Comparison of ENCODE assay signal across 2 cellular contexts in genomic region chr9:128825923-128826702, GRCh38.
TF ChIP-seq lines count a peak whose summit lies in the region.

No MANE protein-coding gene starts in this region.

TF ChIP-seq in GM23338, 12 proteins besides CTCF, POLR2A, EP300 and RAD21:
- TF ChIP-seq JUNB (IDR thresholded peaks at IDR 0.05; ENCODE audit: unreplicated experiment) (no peak), NANOG (IDR thresholded peaks at IDR 0.05; ENCODE audit: borderline replicate concordance) (no peak), ZNF331 (CRISPR knock-in tag; IDR thresholded peaks at IDR 0.05; ENCODE audit: low read depth) (no peak), POLR2AphosphoS5 (IDR thresholded peaks at IDR 0.05; ENCODE audit: low read depth) (no peak), ZNF462 (CRISPR knock-in tag; IDR thresholded peaks at IDR 0.05) (no peak), ETS1 (IDR thresholded peaks at IDR 0.05) (no peak), ZNF114 (CRISPR knock-in tag; IDR thresholded peaks at IDR 0.05) (no peak), REST (IDR thresholded peaks at IDR 0.05; ENCODE audit: unreplicated experiment) (no peak), EZH2 (IDR thresholded peaks at IDR 0.05; ENCODE audit: low read depth, unreplicated experiment) (no peak), STAT1 (IDR thresholded peaks at IDR 0.05; ENCODE audit: unreplicated experiment) (no peak), CREB1 (CRISPR knock-in tag; IDR thresholded peaks at IDR 0.05; ENCODE audit: low read depth) (no peak), EZH2phosphoT487 (IDR thresholded peaks at IDR 0.05; ENCODE audit: unreplicated experiment) (no peak)

TF ChIP-seq in K562, 482 proteins besides CTCF, POLR2A, EP300 and RAD21:
- TF ChIP-seq POLR2G (IDR thresholded peaks at IDR 0.05; ENCODE audit: low read depth, low read length) (peak; percentile 56), NFE2L1 (tag; IDR thresholded peaks at IDR 0.05; ENCODE audit: borderline replicate concordance, low read depth) (no peak), U2AF1 (optimal IDR thresholded peaks at IDR 0.05; ENCODE audit: low read depth, low read length) (no peak), RBFOX2 (IDR thresholded peaks at IDR 0.05; ENCODE audit: low read depth, low read length) (peak; percentile 37), HDAC1 (IDR thresholded peaks at IDR 0.05) (no peak), ZNF778 (CRISPR knock-in tag; IDR thresholded peaks at IDR 0.05) (no peak), RBM17 (IDR thresholded peaks at IDR 0.05; ENCODE audit: borderline replicate concordance, low read depth, low read length) (no peak), ZBTB49 (CRISPR knock-in tag; IDR thresholded peaks at IDR 0.05; ENCODE audit: borderline replicate concordance) (no peak), ARID2 (IDR thresholded peaks at IDR 0.05) (no peak), ZNF121 (CRISPR knock-in tag; conservative IDR thresholded peaks at IDR 0.05) (no peak), MECOM (CRISPR knock-in tag; IDR thresholded peaks at IDR 0.05) (no peak), SRSF3 (IDR thresholded peaks at IDR 0.05; ENCODE audit: insufficient read depth, low read length) (no peak), EZH2 (IDR thresholded peaks at IDR 0.05; ENCODE audit: borderline replicate concordance, low read depth, low read length) (no peak), STAT5B (CRISPR knock-in tag; IDR thresholded peaks at IDR 0.05) (no peak), ASH1L (IDR thresholded peaks at IDR 0.05; ENCODE audit: borderline replicate concordance, low read depth, partially characterized antibody) (no peak), CREB5 (CRISPR knock-in tag; IDR thresholded peaks at IDR 0.05) (no peak), GABPB1 (CRISPR knock-in tag; IDR thresholded peaks at IDR 0.05) (no peak), RREB1 (CRISPR knock-in tag; IDR thresholded peaks at IDR 0.05) (no peak)
